In the genomic region with DNA sequence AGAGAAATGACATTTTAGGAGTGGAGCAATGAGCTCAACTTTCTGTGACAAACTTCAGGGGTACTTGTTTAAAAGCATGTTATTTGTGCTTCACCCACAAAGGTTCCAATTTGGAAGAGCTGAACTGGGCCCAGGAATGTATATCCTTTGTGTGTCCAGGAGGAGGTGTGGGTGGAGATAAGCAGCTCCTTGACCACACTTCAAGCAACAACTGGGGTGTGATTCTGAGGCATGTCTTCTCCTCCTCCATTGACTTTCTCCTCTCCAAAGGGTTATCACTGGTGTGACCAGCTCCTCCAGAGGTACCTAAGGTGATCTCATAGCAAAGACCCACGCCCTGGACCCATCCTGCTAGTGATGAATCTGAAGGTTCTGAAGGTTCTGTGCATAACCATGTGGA, we compare ENCODE assay signal across 2 cellular contexts.
TF ChIP-seq lines count a peak whose summit lies in the region.

No MANE protein-coding gene starts in this region.

TF ChIP-seq in A549, 52 proteins besides CTCF, POLR2A, EP300 and RAD21:
- TF ChIP-seq HEYL (CRISPR knock-in tag; IDR thresholded peaks at IDR 0.05) (no peak), MYC (IDR thresholded peaks at IDR 0.05; ENCODE audit: borderline replicate concordance, low read length) (no peak), KDM1A (IDR thresholded peaks at IDR 0.05; ENCODE audit: low read depth) (no peak), ELK1 (IDR thresholded peaks at IDR 0.05; ENCODE audit: low read depth, low read length) (no peak), EHF (CRISPR knock-in tag; IDR thresholded peaks at IDR 0.05) (no peak), CEBPB (IDR thresholded peaks at IDR 0.05) (no peak), HOXB13 (CRISPR knock-in tag; IDR thresholded peaks at IDR 0.05; ENCODE audit: low read depth) (no peak), RFX5 (IDR thresholded peaks at IDR 0.05) (no peak), CHD4 (IDR thresholded peaks at IDR 0.05; ENCODE audit: borderline replicate concordance) (no peak), MAFK (IDR thresholded peaks at IDR 0.05; ENCODE audit: partially characterized antibody) (no peak), TFCP2L1 (CRISPR knock-in tag; IDR thresholded peaks at IDR 0.05) (no peak), ESRRA (IDR thresholded peaks at IDR 0.05; ENCODE audit: borderline replicate concordance, low read length) (no peak), MAZ (IDR thresholded peaks at IDR 0.05; ENCODE audit: borderline replicate concordance, low read depth, low read length) (no peak), KDM5A (IDR thresholded peaks at IDR 0.05) (no peak), BCL3 (IDR thresholded peaks at IDR 0.05) (no peak), JUN (IDR thresholded peaks at IDR 0.05) (no peak), ZSCAN20 (CRISPR knock-in tag; IDR thresholded peaks at IDR 0.05) (no peak), BHLHE40 (IDR thresholded peaks at IDR 0.05; ENCODE audit: low read depth, low read length) (no peak)
- TF ChIP-seq, protein P1, sequence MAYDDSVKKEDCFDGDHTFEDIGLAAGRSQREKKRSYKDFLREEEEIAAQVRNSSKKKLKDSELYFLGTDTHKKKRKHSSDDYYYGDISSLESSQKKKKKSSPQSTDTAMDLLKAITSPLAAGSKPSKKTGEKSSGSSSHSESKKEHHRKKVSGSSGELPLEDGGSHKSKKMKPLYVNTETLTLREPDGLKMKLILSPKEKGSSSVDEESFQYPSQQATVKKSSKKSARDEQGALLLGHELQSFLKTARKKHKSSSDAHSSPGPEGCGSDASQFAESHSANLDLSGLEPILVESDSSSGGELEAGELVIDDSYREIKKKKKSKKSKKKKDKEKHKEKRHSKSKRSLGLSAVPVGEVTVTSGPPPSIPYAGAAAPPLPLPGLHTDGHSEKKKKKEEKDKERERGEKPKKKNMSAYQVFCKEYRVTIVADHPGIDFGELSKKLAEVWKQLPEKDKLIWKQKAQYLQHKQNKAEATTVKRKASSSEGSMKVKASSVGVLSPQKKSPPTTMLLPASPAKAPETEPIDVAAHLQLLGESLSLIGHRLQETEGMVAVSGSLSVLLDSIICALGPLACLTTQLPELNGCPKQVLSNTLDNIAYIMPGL (CRISPR knock-in tag; IDR thresholded peaks at IDR 0.05; ENCODE audit: borderline replicate concordance), result no peak

TF ChIP-seq in GM12878, 131 proteins besides CTCF, POLR2A, EP300 and RAD21:
- TF ChIP-seq, protein P2, sequence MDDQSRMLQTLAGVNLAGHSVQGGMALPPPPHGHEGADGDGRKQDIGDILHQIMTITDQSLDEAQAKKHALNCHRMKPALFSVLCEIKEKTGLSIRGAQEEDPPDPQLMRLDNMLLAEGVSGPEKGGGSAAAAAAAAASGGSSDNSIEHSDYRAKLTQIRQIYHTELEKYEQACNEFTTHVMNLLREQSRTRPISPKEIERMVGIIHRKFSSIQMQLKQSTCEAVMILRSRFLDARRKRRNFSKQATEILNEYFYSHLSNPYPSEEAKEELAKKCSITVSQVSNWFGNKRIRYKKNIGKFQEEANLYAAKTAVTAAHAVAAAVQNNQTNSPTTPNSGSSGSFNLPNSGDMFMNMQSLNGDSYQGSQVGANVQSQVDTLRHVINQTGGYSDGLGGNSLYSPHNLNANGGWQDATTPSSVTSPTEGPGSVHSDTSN (IDR thresholded peaks at IDR 0.05; ENCODE audit: insufficient replicate concordance, low read depth, low read length), result no peak
- TF ChIP-seq NR2C1 (IDR thresholded peaks at IDR 0.05), result no peak
